ENCODE assay signal across 27 cellular contexts in genomic region chr2:139394801-139395200, GRCh38.
"Had no signal": no experiment of that assay in that cellular context is flagged by ENCODE, and none has a peak within 500 bp of the region (broad histone marks: within the 10 kb centered on the region; RNA-seq: fewer than 3 reads in every experiment).

No MANE protein-coding gene starts in this region.

- H3K4me3 ChIP-seq: ascending aorta, breast epithelium, cardiac muscle cell, coronary artery, dorsolateral prefrontal cortex had no signal

- H3K27me3 ChIP-seq: ascending aorta, breast epithelium, cardiac muscle cell, dorsolateral prefrontal cortex had no signal

- H3K36me3 ChIP-seq: ascending aorta, breast epithelium, cardiac muscle cell had no signal

- H3K27ac ChIP-seq: ascending aorta, breast epithelium, cardiac muscle cell, coronary artery, dorsolateral prefrontal cortex had no signal

- FAIRE-seq: frontal cortex had no signal

- ATAC-seq: activated CD4-positive, alpha-beta T cell treated with anti-CD3 and anti-CD28 coated beads for 36 hours; activated naive CD4-positive, alpha-beta T cell treated with anti-CD3 and anti-CD28 coated beads, Interleukin-2, amount 50 U/mL, for 72 hours; activated T-cell treated with anti-CD3 and anti-CD28 coated beads, Interleukin-2, amount 50 U/mL, for 72 hours; esophagus mucosa had no signal

- DNase-seq: activated CD4-positive, alpha-beta memory T cell treated with anti-CD3 and anti-CD28 coated beads, Interleukin-2, amount 10 ng/mL, durations not matched to agents 7 days and 5 days; activated CD4-positive, alpha-beta T cell treated with anti-CD3 and anti-CD28 coated beads for 36 hours; activated CD4-positive, alpha-beta T cell treated with anti-CD3 and anti-CD28 coated beads, Interleukin-2, amount 10 ng/mL, durations not matched to agents 24 days and 14 days; activated CD4-positive, alpha-beta T cell treated with anti-CD3 and anti-CD28 coated beads, Interleukin-2, amount 50 U/mL, for 4 hours; activated CD4-positive, CD25-positive, alpha-beta regulatory T cell; activated CD4-positive, CD25-positive, alpha-beta regulatory T cell treated with anti-CD3 and anti-CD28 coated beads, Interleukin-2, amount 50 U/mL, for 72 hours; activated CD8-positive, alpha-beta memory T cell treated with anti-CD3 and anti-CD28 coated beads, Interleukin-2, amount 50 U/mL, for 48 hours; activated gamma-delta T cell; activated naive CD4-positive, alpha-beta T cell; activated naive CD4-positive, alpha-beta T cell treated with anti-CD3 and anti-CD28 coated beads, Interleukin-2, amount 10 ng/mL, durations not matched to agents 7 days and 5 days; activated naive CD8-positive, alpha-beta T cell treated with anti-CD3 and anti-CD28 coated beads, Interleukin-2, amount 10 ng/mL, durations not matched to agents 7 days and 5 days; activated T-cell treated with anti-CD3 and anti-CD28 coated beads for 4 hours; activated T-cell treated with anti-CD3 and anti-CD28 coated beads, Interleukin-2, amount 50 U/mL, for 24 hours; activated T-cell treated with anti-CD3 and anti-CD28 coated beads, Interleukin-2, amount 50 U/mL, for 72 hours; dorsolateral prefrontal cortex; effector memory CD4-positive, alpha-beta T cell; endodermal cell; foreskin fibroblast; head of caudate nucleus; T-helper 2 cell had no signal

- H3K9me3 ChIP-seq: ascending aorta, breast epithelium had no signal

- H3K4me1 ChIP-seq: ascending aorta, breast epithelium had no signal
